In genomic region chr1:186330758-186331157, GRCh38 we compare ENCODE assay signal across 12 cellular contexts. TPM values are rescaled to one million over a fixed set of nuclear protein-coding genes. Genes with fewer than 3 reads are reported as not detected.
DNase-seq lines count a peak whose midpoint lies in the region; ATAC-seq and TF ChIP-seq lines count a peak whose summit lies in the region.
"Had no signal": no experiment of that assay in that cellular context is flagged by ENCODE, and none has a peak within 500 bp of the region (broad histone marks: within the 10 kb centered on the region; RNA-seq: fewer than 3 reads in every experiment).

No MANE protein-coding gene starts in this region.

- peak overlapping the region; percentile 2 to 27 for H3K27ac Mint-ChIP-seq in natural killer cell
- H3K27ac Mint-ChIP-seq in natural killer cell treated with Interleukin-12 subunit alpha and Interleukin-12 subunit beta and Interleukin-15 and Interleukin-18, amount 100 ng/mL, for 72 hours: no peak overlapping the region
- no peak overlapping the region for H3K27ac Mint-ChIP-seq in activated T-helper 17 cell treated with anti-CD3 and anti-CD28 coated beads, Interleukin-2, amount 50 U/mL, for 72 hours
- H3K27ac Mint-ChIP-seq: activated naive CD4-positive, alpha-beta T cell treated with anti-CD3 and anti-CD28 coated beads for 36 hours; CD8-positive, alpha-beta T cell had no signal

- H3K4me3 Mint-ChIP-seq in natural killer cell: no peak overlapping the region
- H3K4me3 Mint-ChIP-seq in natural killer cell treated with Interleukin-12 subunit alpha and Interleukin-12 subunit beta and Interleukin-15 and Interleukin-18, amount 100 ng/mL, for 72 hours: no peak overlapping the region
- H3K4me3 Mint-ChIP-seq in activated T-helper 17 cell treated with anti-CD3 and anti-CD28 coated beads, Interleukin-2, amount 50 U/mL, for 72 hours: no peak overlapping the region
- H3K4me3 Mint-ChIP-seq: activated naive CD4-positive, alpha-beta T cell treated with anti-CD3 and anti-CD28 coated beads for 36 hours; CD8-positive, alpha-beta T cell had no signal

- H3K36me3 Mint-ChIP-seq in natural killer cell: peaks cover 48% of the 10 kb centered on the region
- H3K36me3 Mint-ChIP-seq in natural killer cell treated with Interleukin-12 subunit alpha and Interleukin-12 subunit beta and Interleukin-15 and Interleukin-18, amount 100 ng/mL, for 72 hours: peaks cover 37% of the 10 kb centered on the region
- H3K36me3 Mint-ChIP-seq in activated T-helper 17 cell treated with anti-CD3 and anti-CD28 coated beads, Interleukin-2, amount 50 U/mL, for 72 hours (ENCODE audit: low read depth): peaks cover 98% of the 10 kb centered on the region

- no peak overlapping the region for H3K4me3 ChIP-seq in upper lobe of right lung

- in situ Hi-C loops in SK-MEL-5 (cut with HindIII; ENCODE audit: low pct_unique_long_range_greater_than_20kb, low sequenced_read_pairs): no loop called here

- H3K4me1 Mint-ChIP-seq in natural killer cell: peaks cover 0 to 5% of the 10 kb centered on the region in 2 donors
- no peaks in the 10 kb centered on the region for H3K4me1 Mint-ChIP-seq in natural killer cell treated with Interleukin-12 subunit alpha and Interleukin-12 subunit beta and Interleukin-15 and Interleukin-18, amount 100 ng/mL, for 72 hours (ENCODE audit: low read depth in 2 of 2)
- peaks cover 4% of the 10 kb centered on the region for H3K4me1 Mint-ChIP-seq in activated T-helper 17 cell treated with anti-CD3 and anti-CD28 coated beads, Interleukin-2, amount 50 U/mL, for 72 hours

- no peaks in the 10 kb centered on the region for H3K27me3 Mint-ChIP-seq in natural killer cell (ENCODE audit: low read depth in 2 of 2)
- H3K27me3 Mint-ChIP-seq in natural killer cell treated with Interleukin-12 subunit alpha and Interleukin-12 subunit beta and Interleukin-15 and Interleukin-18, amount 100 ng/mL, for 72 hours: no peaks in the 10 kb centered on the region
- no peaks in the 10 kb centered on the region for H3K27me3 Mint-ChIP-seq in activated T-helper 17 cell treated with anti-CD3 and anti-CD28 coated beads, Interleukin-2, amount 50 U/mL, for 72 hours

- intact Hi-C loops in natural killer cell (cut with micrococcal nuclease): no loop called here
- intact Hi-C loops in upper lobe of right lung (cut with DNase I): no loop called here

- ATAC-seq in natural killer cell (no peak), upper lobe of right lung (no peak), left lobe of liver (no peak)
- no peak for ATAC-seq in natural killer cell treated with Interleukin-12 subunit alpha and Interleukin-12 subunit beta and Interleukin-15 and Interleukin-18, amount 100 ng/mL, for 72 hours
- ATAC-seq in activated T-helper 17 cell treated with anti-CD3 and anti-CD28 coated beads, Interleukin-2, amount 50 U/mL, for 72 hours (replicated peaks): no peak
- ATAC-seq: CD8-positive, alpha-beta T cell; left colon had no signal

- no peaks in the 10 kb centered on the region for H3K9me3 ChIP-seq in upper lobe of right lung

- H3K27me3 ChIP-seq in upper lobe of right lung: no peaks in the 10 kb centered on the region

- DNase-seq in natural killer cell (no peak), SK-MEL-5 (ENCODE audit: low read depth, low spot score) (peak; percentile 10), fibroblast of peridontal ligament (ENCODE audit: extremely low read depth) (peak; percentile 4), upper lobe of right lung (no peak), left lobe of liver (ENCODE audit: low spot score) (no peak), cerebellum (ENCODE audit: low spot score) (no peak)
- DNase-seq in natural killer cell treated with Interleukin-12 subunit alpha and Interleukin-12 subunit beta and Interleukin-15 and Interleukin-18, amount 100 ng/mL, for 72 hours (ENCODE audit: low spot score): no peak
- DNase-seq: activated naive CD4-positive, alpha-beta T cell treated with anti-CD3 and anti-CD28 coated beads for 36 hours; CD8-positive, alpha-beta T cell; left colon; NCI-H146 had no signal

- TF ChIP-seq CTCF in natural killer cell (IDR thresholded peaks at IDR 0.05) (peak; percentile 50), upper lobe of right lung (IDR thresholded peaks at IDR 0.05) (peak; percentile 36)

- H3K36me3 ChIP-seq in upper lobe of right lung: peaks cover 95% of the 10 kb centered on the region

- no peaks in the 10 kb centered on the region for H3K9me3 Mint-ChIP-seq in natural killer cell
- no peaks in the 10 kb centered on the region for H3K9me3 Mint-ChIP-seq in natural killer cell treated with Interleukin-12 subunit alpha and Interleukin-12 subunit beta and Interleukin-15 and Interleukin-18, amount 100 ng/mL, for 72 hours
- H3K9me3 Mint-ChIP-seq in activated T-helper 17 cell treated with anti-CD3 and anti-CD28 coated beads, Interleukin-2, amount 50 U/mL, for 72 hours: no peaks in the 10 kb centered on the region
- H3K9me3 Mint-ChIP-seq: activated naive CD4-positive, alpha-beta T cell treated with anti-CD3 and anti-CD28 coated beads for 36 hours; CD8-positive, alpha-beta T cell had no signal

- H3K27ac ChIP-seq in upper lobe of right lung: no peak overlapping the region

- H3K4me1 ChIP-seq in upper lobe of right lung: no peaks in the 10 kb centered on the region

RNA-seq across cellular contexts. Expression of gene PRG4, which starts 34.7 kb away (rescaled TPM):
- total RNA-seq in natural killer cell (not detected), upper lobe of right lung (47.8 TPM), left lobe of liver (121 TPM), cerebellum (not detected)
- total RNA-seq in natural killer cell treated with Interleukin-12 subunit alpha and Interleukin-12 subunit beta and Interleukin-15 and Interleukin-18, amount 100 ng/mL, for 72 hours: not detected
- 0.03 and 0.24 TPM in 2 replicates for total RNA-seq in SK-MEL-5 (2014; rRNA removed; shearing (Covaris generic))
- polyA plus RNA-seq in SK-MEL-5 (2015; cell fraction: cytosol; rRNA removed): not detected in 2 replicates
- not detected in 2 replicates for polyA plus RNA-seq in SK-MEL-5 (2015; cell fraction: nucleus; rRNA removed)
- 1 to 10 TPM; 1.7 to 4.8 TPM for total RNA-seq in activated T-helper 17 cell treated with anti-CD3 and anti-CD28 coated beads, Interleukin-2, amount 50 U/mL, for 72 hours
- total RNA-seq: CD8-positive, alpha-beta T cell; left colon had no signal

RNA-seq across cellular contexts. Expression of gene TPR, which starts 44.3 kb away (rescaled TPM):
- total RNA-seq in natural killer cell (100 to 1,000 TPM in 2 of 3 donors, 10 to 100 TPM in 1; 96.8 to 137 (median 116) TPM), upper lobe of right lung (83.4 TPM), left lobe of liver (27.2 TPM), cerebellum (93.1 TPM)
- total RNA-seq in natural killer cell treated with Interleukin-12 subunit alpha and Interleukin-12 subunit beta and Interleukin-15 and Interleukin-18, amount 100 ng/mL, for 72 hours: 100 to 1,000 TPM; 115 to 180 TPM
- total RNA-seq in SK-MEL-5 (2014; rRNA removed; shearing (Covaris generic)): 60.7 and 64.3 TPM in 2 replicates
- polyA plus RNA-seq in SK-MEL-5 (2015; cell fraction: cytosol; rRNA removed): 48.3 and 63.3 TPM in 2 replicates
- polyA plus RNA-seq in SK-MEL-5 (2015; cell fraction: nucleus; rRNA removed): 118 and 123 TPM in 2 replicates
- total RNA-seq in activated T-helper 17 cell treated with anti-CD3 and anti-CD28 coated beads, Interleukin-2, amount 50 U/mL, for 72 hours: 100 to 1,000 TPM; 147 to 156 TPM

RNA-seq across cellular contexts. Expression of gene ODR4, which starts 44.9 kb away (rescaled TPM):
- 10 to 100 TPM; 20.3 to 24.4 (median 21.0) TPM for total RNA-seq in natural killer cell
- 10 to 100 TPM; 13.6 to 23.7 TPM for total RNA-seq in natural killer cell treated with Interleukin-12 subunit alpha and Interleukin-12 subunit beta and Interleukin-15 and Interleukin-18, amount 100 ng/mL, for 72 hours
- total RNA-seq in SK-MEL-5 (2014; rRNA removed; shearing (Covaris generic)): 27.0 and 32.3 TPM in 2 replicates
- polyA plus RNA-seq in SK-MEL-5 (2015; cell fraction: cytosol; rRNA removed): 15.2 and 17.0 TPM in 2 replicates
- 33.2 and 40.0 TPM in 2 replicates for polyA plus RNA-seq in SK-MEL-5 (2015; cell fraction: nucleus; rRNA removed)
- 21.6 TPM for total RNA-seq in upper lobe of right lung
- 12.3 TPM for total RNA-seq in left lobe of liver
- total RNA-seq in cerebellum: 41.2 TPM
- total RNA-seq in activated T-helper 17 cell treated with anti-CD3 and anti-CD28 coated beads, Interleukin-2, amount 50 U/mL, for 72 hours: 10 to 100 TPM; 14.0 to 17.7 TPM

Comparison
In these comparisons a context has a peak if more than half of its experiments do, and no peak if none do; other contexts are left out.
1. H3K27ac Mint-ChIP-seq: peak in natural killer cell (2 of 2); none in natural killer cell treated with Interleukin-12 subunit alpha and Interleukin-12 subunit beta and Interleukin-15 and Interleukin-18, amount 100 ng/mL, for 72 hours (0 of 2) and activated T-helper 17 cell treated with anti-CD3 and anti-CD28 coated beads, Interleukin-2, amount 50 U/mL, for 72 hours (single experiment).
2. DNase-seq: peak in SK-MEL-5 (single experiment) and fibroblast of peridontal ligament (single experiment); none in natural killer cell (single experiment), natural killer cell treated with Interleukin-12 subunit alpha and Interleukin-12 subunit beta and Interleukin-15 and Interleukin-18, amount 100 ng/mL, for 72 hours (single experiment), upper lobe of right lung (single experiment), left lobe of liver (single experiment) and cerebellum (single experiment).